Comparison of ENCODE assay signal across 15 cellular contexts in genomic region chr5:103505581-103506305, GRCh38. TPM values are rescaled to one million over a fixed set of nuclear protein-coding genes. Genes with fewer than 3 reads are reported as not detected.
A peak's percentile ranks its signal among the peaks of the same experiment; 100 is the strongest.
DNase-seq lines count a peak whose midpoint lies in the region; ATAC-seq, FAIRE-seq and TF ChIP-seq lines count a peak whose summit lies in the region.
"Had no signal": no experiment of that assay in that cellular context is flagged by ENCODE, and none has a peak within 500 bp of the region (broad histone marks: within the 10 kb centered on the region; RNA-seq: fewer than 3 reads in every experiment).

No MANE protein-coding gene starts in this region.

- CTCF ChIA-PET in HEK293T (lab: Yijun Ruan, JAX): no interaction called here

- H3K4me3 ChIP-seq in brain microvascular endothelial cell (ENCODE audit: low read depth, low read length) (no peak overlapping the region), testis (no peak overlapping the region), pancreas (no peak overlapping the region)
- H3K4me3 ChIP-seq: heart right ventricle had no signal

- DNase-seq in AG09319 (ENCODE audit: extremely low read depth, low read depth): peak; percentile 43
- DNase-seq in LHCN-M2 (ENCODE audit: low read depth): peak; percentile 84
- peak; percentile 66 for DNase-seq in brain microvascular endothelial cell
- DNase-seq in iris pigment epithelial cell (ENCODE audit: low read depth): peak; percentile 92
- DNase-seq in HEK293T (ENCODE audit: extremely low spot score): no peak
- DNase-seq in middle frontal gyrus (ENCODE audit: extremely low spot score, low spot score): no peak
- no peak for DNase-seq in testis
- DNase-seq in pancreas: no peak
- DNase-seq: CD4-positive, CD25-positive, alpha-beta regulatory T cell; effector memory CD8-positive, alpha-beta T cell; heart right ventricle; NCI-H1105 treated with DMSO at 0.1 percent for 48 hours; NCI-H2171 treated with DMSO at 0.1 percent for 48 hours; posterior cingulate gyrus had no signal

- H3K27ac ChIP-seq in brain microvascular endothelial cell: peak overlapping the region; percentile 22
- H3K27ac ChIP-seq in testis: no peak overlapping the region
- H3K27ac ChIP-seq in pancreas: no peak overlapping the region
- H3K27ac ChIP-seq: heart right ventricle, VCaP had no signal

- H3K36me3 ChIP-seq in brain microvascular endothelial cell (replicated peaks) (no peaks in the 10 kb centered on the region), testis (ENCODE audit: low read depth, missing control alignments) (no peaks in the 10 kb centered on the region), pancreas (no peaks in the 10 kb centered on the region)
- H3K36me3 ChIP-seq: heart right ventricle had no signal

- no peak for TF ChIP-seq POLR2A in testis (IDR thresholded peaks at IDR 0.05)

- H3K4me1 ChIP-seq in testis: no peaks in the 10 kb centered on the region
- H3K4me1 ChIP-seq in pancreas: peaks cover 0 to 4% (median 0%) of the 10 kb centered on the region in 3 donors
- H3K4me1 ChIP-seq: heart right ventricle had no signal

- H3K9me3 ChIP-seq in testis (no peaks in the 10 kb centered on the region), pancreas (no peaks in the 10 kb centered on the region)

- H3K27me3 ChIP-seq in brain microvascular endothelial cell (replicated peaks) (no peaks in the 10 kb centered on the region), testis (no peaks in the 10 kb centered on the region), pancreas (no peaks in the 10 kb centered on the region)
- H3K27me3 ChIP-seq: heart right ventricle had no signal

- intact Hi-C loops in testis (cut with DNase I; ENCODE audit: low total_unique reads) (no loop called here), pancreas (cut with DNase I) (no loop called here)

- no peak for FAIRE-seq in pancreas (lab: Jason Lieb, UNC)

- no peak for ATAC-seq in pancreas
- ATAC-seq: effector memory CD8-positive, alpha-beta T cell; heart right ventricle had no signal

- 85 to 91% methylated on average over 3 of the region's 3 CpGs for WGBS in testis, 2 donors
- 85 to 91% methylated on average over 3 of the region's 3 CpGs for WGBS in pancreas, 2 donors

- in situ Hi-C loops in brain microvascular endothelial cell (cut with HindIII; ENCODE audit: low pct_ligation_motif_present, low sequenced_read_pairs): no loop called here

- POLR2A ChIA-PET in HEK293T (lab: Yijun Ruan, JAX): interaction anchor here (0.6 kb wide), 1 partner anchor 1725 kb away, joined by 3 read pairs; no protein-coding TSS in a partner anchor

- TF ChIP-seq CTCF in AG09319 (IDR thresholded peaks at IDR 0.05; ENCODE audit: low read depth, low read length) (no peak), brain microvascular endothelial cell (IDR thresholded peaks at IDR 0.05; ENCODE audit: low read depth, low read length, missing control alignments) (no peak), testis (IDR thresholded peaks at IDR 0.05) (no peak), pancreas (IDR thresholded peaks at IDR 0.05) (no peak)

TF ChIP-seq in HEK293T, 16 proteins besides CTCF, POLR2A, EP300 and RAD21:
- TF ChIP-seq L3MBTL2 (conservative IDR thresholded peaks at IDR 0.05): no peak
- no peak for TF ChIP-seq SUZ12 (IDR thresholded peaks at IDR 0.05)
- no peak for TF ChIP-seq CTBP1 (IDR thresholded peaks at IDR 0.05; ENCODE audit: borderline replicate concordance)
- TF ChIP-seq TARDBP (IDR thresholded peaks at IDR 0.05): no peak
- TF ChIP-seq HDGF (IDR thresholded peaks at IDR 0.05; ENCODE audit: borderline replicate concordance): no peak
- TF ChIP-seq FOXM1 (IDR thresholded peaks at IDR 0.05; ENCODE audit: borderline replicate concordance): no peak
- TF ChIP-seq LEF1 (IDR thresholded peaks at IDR 0.05; ENCODE audit: borderline replicate concordance): no peak
- TF ChIP-seq NFRKB (IDR thresholded peaks at IDR 0.05): no peak
- no peak for TF ChIP-seq ELF4 (IDR thresholded peaks at IDR 0.05)
- no peak for TF ChIP-seq ARNT (IDR thresholded peaks at IDR 0.05)
- TF ChIP-seq ZNF384 (IDR thresholded peaks at IDR 0.05): no peak
- TF ChIP-seq SP1 (IDR thresholded peaks at IDR 0.05): no peak
- no peak for TF ChIP-seq FOXK2 (IDR thresholded peaks at IDR 0.05)
- no peak for TF ChIP-seq PKNOX1 (IDR thresholded peaks at IDR 0.05)
- no peak for TF ChIP-seq FOXA1 (IDR thresholded peaks at IDR 0.05)
- no peak for TF ChIP-seq BHLHE40 (IDR thresholded peaks at IDR 0.05; ENCODE audit: borderline replicate concordance)

RNA-seq across cellular contexts. Expression of gene NUDT12, which starts 56.8 kb away (rescaled TPM):
- total RNA-seq in LHCN-M2 (2014; rRNA removed): 17.2 and 19.5 TPM in 2 replicates
- 4.6 TPM for polyA plus RNA-seq in LHCN-M2 (2012)
- total RNA-seq in testis: 10 to 100 TPM; 11.9 to 13.5 TPM
- polyA plus RNA-seq in testis (ENCODE audit: insufficient read depth, low read depth, low replicate concordance): 6.3 TPM
- 10 to 100 TPM in 2 of 6 donors, 1 to 10 TPM in 4; 5.7 to 12.7 (median 8.2) TPM for total RNA-seq in pancreas
- polyA plus RNA-seq in pancreas: 10 to 100 TPM in 1 of 2 donors, 1 to 10 TPM in 1; 8.2 to 13.5 TPM
- total RNA-seq: CD4-positive, CD25-positive, alpha-beta regulatory T cell had no signal

Comparison
In these comparisons a context has a peak if more than half of its experiments do, and no peak if none do; other contexts are left out.
1. DNase-seq: peak in AG09319 (single experiment), LHCN-M2 (single experiment), brain microvascular endothelial cell (single experiment) and iris pigment epithelial cell (single experiment); none in HEK293T (single experiment), middle frontal gyrus (single experiment), testis (single experiment) and pancreas (0 of 6).